In genomic region chr15:95556225-95556624, GRCh38 we compare ENCODE assay signal across 1 cellular context.
TF ChIP-seq lines count a peak whose summit lies in the region.

No MANE protein-coding gene starts in this region.

TF ChIP-seq in A549, 52 proteins besides CTCF, POLR2A, EP300 and RAD21 (continued from another document):
- no peak for TF ChIP-seq HMGXB4 (CRISPR knock-in tag; IDR thresholded peaks at IDR 0.05; ENCODE audit: borderline replicate concordance)
TF ChIP-seq in A549: peak in this region for 0.
